ENCODE assay signal across 9 cellular contexts in the genomic region with DNA sequence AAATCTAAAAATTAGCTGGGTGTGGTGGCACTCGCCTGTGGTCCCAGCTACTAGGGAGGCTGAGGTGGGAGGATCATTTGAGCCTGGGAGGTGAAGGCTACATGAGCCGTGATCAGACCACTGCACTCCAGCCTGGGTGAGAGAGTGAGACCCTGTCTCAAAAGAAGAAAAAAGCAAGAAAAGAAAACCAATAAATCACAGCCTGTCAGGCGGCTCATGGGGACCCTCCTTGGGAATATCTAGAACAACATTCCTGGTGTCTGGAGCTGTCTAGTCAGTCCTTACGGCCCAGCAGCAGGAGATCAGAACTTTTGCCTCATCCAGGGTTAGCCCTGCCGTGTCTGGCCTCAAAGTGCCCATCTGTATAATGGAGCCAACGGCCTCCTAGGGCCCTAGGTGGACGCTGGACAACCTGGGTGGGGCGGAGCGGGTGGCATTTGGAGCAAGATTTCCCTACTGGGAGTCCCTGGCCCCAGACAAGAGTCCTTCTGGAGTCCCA. TPM values are rescaled to one million over a fixed set of nuclear protein-coding genes. Genes with fewer than 3 reads are reported as not detected.
DNase-seq lines count a peak whose midpoint lies in the region; ATAC-seq, FAIRE-seq and TF ChIP-seq lines count a peak whose summit lies in the region.
"Had no signal": no experiment of that assay in that cellular context is flagged by ENCODE, and none has a peak within 500 bp of the region (broad histone marks: within the 10 kb centered on the region; RNA-seq: fewer than 3 reads in every experiment).

No MANE protein-coding gene starts in this region.

- H3K79me2 ChIP-seq in K562 (ENCODE audit: control insufficient read depth, insufficient read depth, low read length) = peaks cover 11% of the 10 kb centered on the region; the same call in 2 of the 3 replicates

- intact Hi-C loops in activated naive CD4-positive, alpha-beta T cell treated with anti-CD3 and anti-CD28 coated beads for 36 hours (cut with micrococcal nuclease) = no loop called here
- intact Hi-C loops in K562 (cut with micrococcal nuclease) = no loop called here

- peak overlapping the region; percentile 80 for H3K27ac ChIP-seq in K562 (ENCODE audit: extremely low read depth, low read depth, low read length)
- peak overlapping the region; percentile 96 to 99 for H3K27ac ChIP-seq in mucosa of rectum (ENCODE audit: low read depth in 2 of 2, low read length in 2 of 2)

- TF ChIP-seq POLR2A in K562 (conservative IDR thresholded peaks at IDR 0.05) = no peak

- DNase-seq in activated naive CD4-positive, alpha-beta T cell treated with anti-CD3 and anti-CD28 coated beads for 36 hours = no peak
- no peak for DNase-seq in activated naive CD4-positive, alpha-beta T cell treated with Interleukin-2 at 50 U/mL for 16 hours
- peak in 1 of 4 experiments; percentile 12 for DNase-seq in K562 (ENCODE audit: extremely low read depth in 1 of 4, low spot score in 3 of 4)
- DNase-seq in type B pancreatic cell (ENCODE audit: extremely low spot score, unreplicated experiment) = no peak
- no peak for DNase-seq in SKM-1 (lab: John Stamatoyannopoulos, UW; ENCODE audit: unreplicated experiment)
- DNase-seq: MM.1S had no signal

- BruUV-seq in K562 (replicated peaks; lab: Mats Ljungman, UMichigan) = no TSS peak

- in situ Hi-C loops in K562 (cut with MboI) = no loop called here

- TF ChIP-seq CTCF in K562 (IDR thresholded peaks at IDR 0.05 in 2 of 3, conservative IDR thresholded peaks at IDR 0.05 in 1 of 3; ENCODE audit: insufficient read depth in 2 of 3, low read depth in 1 of 3, low read length in 3 of 3) = no peak
- no peak for TF ChIP-seq CTCF in type B pancreatic cell (conservative IDR thresholded peaks at IDR 0.05)

- no peak overlapping the region for H3K4me3 ChIP-seq in K562
- H3K4me3 ChIP-seq in mucosa of rectum (ENCODE audit: low read length in 2 of 2) = no peak overlapping the region

- no peak for TF ChIP-seq RAD21 in K562 (CRISPR knock-in tag; conservative IDR thresholded peaks at IDR 0.05 in 1 of 2, IDR thresholded peaks at IDR 0.05 in 1 of 2)

- no peaks in the 10 kb centered on the region for H3K9me3 Mint-ChIP-seq in activated naive CD4-positive, alpha-beta T cell treated with anti-CD3 and anti-CD28 coated beads for 36 hours
- H3K9me3 Mint-ChIP-seq in type B pancreatic cell = no peaks in the 10 kb centered on the region

- no peak for FAIRE-seq in K562 (lab: Jason Lieb, UNC)

- no peaks in the 10 kb centered on the region for H3K9me3 ChIP-seq in K562 (replicated peaks; ENCODE audit: control insufficient read depth, insufficient read depth, low read depth, low read length)
- H3K9me3 ChIP-seq in mucosa of rectum (ENCODE audit: control insufficient read depth in 2 of 2, low read length in 2 of 2) = no peaks in the 10 kb centered on the region

- no peaks in the 10 kb centered on the region for H4K20me1 ChIP-seq in K562 (replicated peaks; ENCODE audit: control insufficient read depth, insufficient read depth, low read length)

- CTCF ChIA-PET in activated naive CD4-positive, alpha-beta T cell treated with anti-CD3 and anti-CD28 coated beads for 36 hours (lab: Charles Lee) = interaction anchor here (1.3 to 1.6 kb wide), 2 partner anchors 16 to 147 kb away, joined by 3 to 5 read pairs; no protein-coding TSS in a partner anchor
- CTCF ChIA-PET in K562 (lab: Yijun Ruan, JAX; ENCODE audit: low intra/inter-chr PET ratio) = no interaction called here

- H3K9me1 ChIP-seq in K562 (ENCODE audit: control insufficient read depth, insufficient read depth, low read length) = no peaks in the 10 kb centered on the region

- ATAC-seq in K562 (no peak), HG02759 (IDR thresholded peaks at IDR 0.05; ENCODE audit: unreplicated experiment) (no peak), HG03280 (IDR thresholded peaks at IDR 0.05; ENCODE audit: unreplicated experiment) (no peak)

- 0 out of 2 replicates have a peak overlapping the region, but pooled peaks have one; percentile 33 for H2AFZ ChIP-seq in K562 (ENCODE audit: low read depth, low read length)

- H3K27ac Mint-ChIP-seq in activated naive CD4-positive, alpha-beta T cell treated with anti-CD3 and anti-CD28 coated beads for 36 hours = peak overlapping the region; percentile 70
- H3K27ac Mint-ChIP-seq in type B pancreatic cell = peak overlapping the region; percentile 80

- H3K4me1 ChIP-seq in K562 (replicated peaks in 1 of 2; ENCODE audit: control insufficient read depth in 2 of 2, insufficient read depth in 2 of 2, low read length in 2 of 2) (peaks cover 57 to 84% of the 10 kb centered on the region in 2 experiments), mucosa of rectum (ENCODE audit: control insufficient read depth in 2 of 2, insufficient read depth in 2 of 2, low read length in 2 of 2) (peaks cover 33 to 53% of the 10 kb centered on the region in 2 donors)

- H3K4me3 Mint-ChIP-seq in activated naive CD4-positive, alpha-beta T cell treated with anti-CD3 and anti-CD28 coated beads for 36 hours = peak overlapping the region; percentile 8
- peak overlapping the region; percentile 70 for H3K4me3 Mint-ChIP-seq in type B pancreatic cell

- H3K4me2 ChIP-seq in K562 (ENCODE audit: insufficient read depth, low read length) = peak overlapping the region; percentile 68

- H3K4me1 Mint-ChIP-seq in activated naive CD4-positive, alpha-beta T cell treated with anti-CD3 and anti-CD28 coated beads for 36 hours (ENCODE audit: low read depth) = peaks cover 34% of the 10 kb centered on the region
- peaks cover 20% of the 10 kb centered on the region for H3K4me1 Mint-ChIP-seq in type B pancreatic cell (ENCODE audit: unreplicated experiment)

- H3K27me3 ChIP-seq in K562 (ENCODE audit: control insufficient read depth in 2 of 2, insufficient read depth in 2 of 2, low read length in 2 of 2) (no peaks in the 10 kb centered on the region), mucosa of rectum (ENCODE audit: control insufficient read depth in 2 of 2, insufficient read depth in 2 of 2, low read length in 2 of 2) (no peaks in the 10 kb centered on the region)

- 75% methylated on average over 9 of the region's 9 CpGs for WGBS in K562 (ENCODE audit: insufficient coverage, low coverage, missing lambda C conversion rate)

- POLR2A ChIA-PET in K562 (lab: Yijun Ruan, JAX) = no interaction called here

- H3K36me3 Mint-ChIP-seq in activated naive CD4-positive, alpha-beta T cell treated with anti-CD3 and anti-CD28 coated beads for 36 hours (ENCODE audit: low read depth) = no peaks in the 10 kb centered on the region
- no peaks in the 10 kb centered on the region for H3K36me3 Mint-ChIP-seq in type B pancreatic cell

- H3K36me3 ChIP-seq in K562 (ENCODE audit: control insufficient read depth, insufficient read depth, low read length) (no peaks in the 10 kb centered on the region), mucosa of rectum (ENCODE audit: control insufficient read depth in 2 of 2, insufficient read depth in 2 of 2, low read length in 2 of 2) (no peaks in the 10 kb centered on the region)

- peak overlapping the region; percentile 71 to 83 for H3K9ac ChIP-seq in K562 (ENCODE audit: insufficient read depth in 1 of 2, low read depth in 2 of 2, low read length in 2 of 2)
- H3K9ac ChIP-seq in mucosa of rectum (ENCODE audit: low read depth in 1 of 2, low read length in 2 of 2) = peak overlapping the region in 1 of 2 donors; percentile 61

- TF ChIP-seq EP300 in K562 (IDR thresholded peaks at IDR 0.05; ENCODE audit: low read length) = no peak

- H3K27me3 Mint-ChIP-seq in activated naive CD4-positive, alpha-beta T cell treated with anti-CD3 and anti-CD28 coated beads for 36 hours (ENCODE audit: low read depth) = no peaks in the 10 kb centered on the region
- H3K27me3 Mint-ChIP-seq in type B pancreatic cell = no peaks in the 10 kb centered on the region

RNA-seq across cellular contexts. Expression of gene ACTB, which starts 23.9 kb away (rescaled TPM):
- 1,000 to 10,000 TPM; 7,750 to 8,015 TPM for total RNA-seq in activated naive CD4-positive, alpha-beta T cell treated with anti-CD3 and anti-CD28 coated beads for 36 hours
- 442 and 814 TPM in 2 replicates for total RNA-seq in K562 (2011; cell fraction: chromatin; rRNA removed; ENCODE audit: low replicate concordance)
- total RNA-seq in K562 (2011; cell fraction: nucleolus; rRNA removed) = 822 and 827 TPM in 2 replicates
- total RNA-seq in K562 (2011; cell fraction: nucleoplasm; rRNA removed) = 612 and 733 TPM in 2 replicates
- total RNA-seq in K562 (2014; rRNA removed) = 1,050 and 1,578 TPM in 2 replicates
- total RNA-seq in K562 (2014; rRNA removed; fragmentation: Illumina TruSeq; extraction: Trizol) = 1,330 and 1,372 TPM in 2 replicates
- total RNA-seq in K562 (2015; rRNA removed; fragmentation: Illumina TruSeq; extraction: Trizol) = 1,064 and 1,131 TPM in 2 replicates
- total RNA-seq in K562 (2021) = 3,434 and 3,475 TPM in 2 replicates
- 394 and 1,035 TPM in 2 replicates for polyA plus RNA-seq in K562 (2011; rRNA removed)
- 886 and 917 TPM in 2 replicates for polyA plus RNA-seq in K562 (2011; cell fraction: cytosol; rRNA removed)
- 1,199 and 1,212 TPM in 2 replicates for polyA plus RNA-seq in K562 (2011; cell fraction: nucleus; rRNA removed)
- 3,171 and 3,886 TPM in 2 replicates for polyA plus RNA-seq in K562 (2012)
- polyA plus RNA-seq in K562 (2014; fragmentation: Illumina TruSeq; extraction: Trizol) = 3,161 and 3,227 TPM in 2 replicates
- 1,000 to 10,000 TPM; 1,484 to 2,232 TPM for polyA plus RNA-seq in K562 (2014; fragmentation: Nextera tagmentation; extraction: Ambion mirVana)
- polyA plus RNA-seq in K562 (2014; rRNA removed) = 1,030 and 1,055 TPM in 2 replicates
- polyA minus RNA-seq in K562 (2011; rRNA and poly(A)+ RNA removed) = 535 and 828 TPM in 2 replicates
- 1,311 and 2,256 TPM in 2 replicates for polyA minus RNA-seq in K562 (2011; cell fraction: cytosol; rRNA and poly(A)+ RNA removed)
- 373 and 553 TPM in 2 replicates for polyA minus RNA-seq in K562 (2011; cell fraction: nucleus; rRNA and poly(A)+ RNA removed)
- 3,466 and 4,253 TPM in 2 replicates for total RNA-seq in type B pancreatic cell (ENCODE audit: low replicate concordance)

RNA-seq across cellular contexts. Expression of gene FSCN1, which starts 38.3 kb away (rescaled TPM):
- 10 to 100 TPM; 17.9 to 18.4 TPM for total RNA-seq in activated naive CD4-positive, alpha-beta T cell treated with anti-CD3 and anti-CD28 coated beads for 36 hours
- 24.2 and 122 TPM in 2 replicates for total RNA-seq in K562 (2011; cell fraction: chromatin; rRNA removed; ENCODE audit: low replicate concordance)
- total RNA-seq in K562 (2011; cell fraction: nucleolus; rRNA removed) = 145 and 156 TPM in 2 replicates
- total RNA-seq in K562 (2011; cell fraction: nucleoplasm; rRNA removed) = 58.0 and 62.1 TPM in 2 replicates
- total RNA-seq in K562 (2014; rRNA removed) = 265 and 319 TPM in 2 replicates
- 20.9 and 29.5 TPM in 2 replicates for total RNA-seq in K562 (2014; rRNA removed; fragmentation: Illumina TruSeq; extraction: Trizol)
- 95.1 and 107 TPM in 2 replicates for total RNA-seq in K562 (2015; rRNA removed; fragmentation: Illumina TruSeq; extraction: Trizol)
- 414 and 417 TPM in 2 replicates for total RNA-seq in K562 (2021)
- 38.7 and 106 TPM in 2 replicates for polyA plus RNA-seq in K562 (2011; rRNA removed)
- 83.6 and 256 TPM in 2 replicates for polyA plus RNA-seq in K562 (2011; cell fraction: cytosol; rRNA removed)
- 66.4 and 105 TPM in 2 replicates for polyA plus RNA-seq in K562 (2011; cell fraction: nucleus; rRNA removed)
- polyA plus RNA-seq in K562 (2012) = 253 and 255 TPM in 2 replicates
- polyA plus RNA-seq in K562 (2014; fragmentation: Illumina TruSeq; extraction: Trizol) = 64.1 and 142 TPM in 2 replicates
- 1 to 10 TPM in 1 of 2 experiments, under 1 TPM in 1; 0.70 to 1.2 TPM for polyA plus RNA-seq in K562 (2014; fragmentation: Nextera tagmentation; extraction: Ambion mirVana)
- 186 and 202 TPM in 2 replicates for polyA plus RNA-seq in K562 (2014; rRNA removed)
- 23.1 and 29.3 TPM in 2 replicates for polyA minus RNA-seq in K562 (2011; rRNA and poly(A)+ RNA removed)
- 186 and 269 TPM in 2 replicates for polyA minus RNA-seq in K562 (2011; cell fraction: cytosol; rRNA and poly(A)+ RNA removed)
- polyA minus RNA-seq in K562 (2011; cell fraction: nucleus; rRNA and poly(A)+ RNA removed) = 66.0 and 87.2 TPM in 2 replicates
- total RNA-seq in type B pancreatic cell (ENCODE audit: low replicate concordance) = 25.3 and 223 TPM in 2 replicates

RNA-seq across cellular contexts. Expression of gene FBXL18, which starts 40.7 kb away (rescaled TPM):
- total RNA-seq in activated naive CD4-positive, alpha-beta T cell treated with anti-CD3 and anti-CD28 coated beads for 36 hours = 1 to 10 TPM; 7.0 to 7.1 TPM
- 15.8 and 38.3 TPM in 2 replicates for total RNA-seq in K562 (2011; cell fraction: chromatin; rRNA removed; ENCODE audit: low replicate concordance)
- 22.5 and 24.8 TPM in 2 replicates for total RNA-seq in K562 (2011; cell fraction: nucleolus; rRNA removed)
- total RNA-seq in K562 (2011; cell fraction: nucleoplasm; rRNA removed) = 13.9 and 14.8 TPM in 2 replicates
- 3.5 and 4.5 TPM in 2 replicates for total RNA-seq in K562 (2014; rRNA removed)
- total RNA-seq in K562 (2014; rRNA removed; fragmentation: Illumina TruSeq; extraction: Trizol) = 1.4 and 1.5 TPM in 2 replicates
- 2.6 and 2.7 TPM in 2 replicates for total RNA-seq in K562 (2015; rRNA removed; fragmentation: Illumina TruSeq; extraction: Trizol)
- total RNA-seq in K562 (2021) = 13.4 and 14.2 TPM in 2 replicates
- polyA plus RNA-seq in K562 (2011; rRNA removed) = 1.2 and 3.0 TPM in 2 replicates
- polyA plus RNA-seq in K562 (2011; cell fraction: cytosol; rRNA removed) = 2.0 and 4.8 TPM in 2 replicates
- 3.8 and 7.6 TPM in 2 replicates for polyA plus RNA-seq in K562 (2011; cell fraction: nucleus; rRNA removed)
- 5.4 and 6.2 TPM in 2 replicates for polyA plus RNA-seq in K562 (2012)
- polyA plus RNA-seq in K562 (2014; fragmentation: Illumina TruSeq; extraction: Trizol) = 2.2 and 3.2 TPM in 2 replicates
- polyA plus RNA-seq in K562 (2014; fragmentation: Nextera tagmentation; extraction: Ambion mirVana) = under 1 TPM; 0.25 to 0.31 TPM
- 5.2 and 5.7 TPM in 2 replicates for polyA plus RNA-seq in K562 (2014; rRNA removed)
- polyA minus RNA-seq in K562 (2011; rRNA and poly(A)+ RNA removed) = 1.7 and 2.2 TPM in 2 replicates
- polyA minus RNA-seq in K562 (2011; cell fraction: cytosol; rRNA and poly(A)+ RNA removed) = 5.8 and 6.3 TPM in 2 replicates
- 5.0 and 6.2 TPM in 2 replicates for polyA minus RNA-seq in K562 (2011; cell fraction: nucleus; rRNA and poly(A)+ RNA removed)
- total RNA-seq in type B pancreatic cell (ENCODE audit: low replicate concordance) = 13.5 and 14.9 TPM in 2 replicates
